Comparison of ENCODE assay signal across 8 cellular contexts in genomic region chr5:74685979-74686631, GRCh38. TPM values are rescaled to one million over a fixed set of nuclear protein-coding genes. Genes with fewer than 3 reads are reported as not detected.
A peak's percentile ranks its signal among the peaks of the same experiment; 100 is the strongest.
DNase-seq lines count a peak whose midpoint lies in the region; ATAC-seq, FAIRE-seq and TF ChIP-seq lines count a peak whose summit lies in the region.

No MANE protein-coding gene starts in this region.

- H3K9me3 Mint-ChIP-seq in naive thymus-derived CD4-positive, alpha-beta T cell, result no peaks in the 10 kb centered on the region

- H2AFZ ChIP-seq in PC-3 (ENCODE audit: low read length) (peak overlapping the region; percentile 86; the same call in 1 of the 2 replicates), endothelial cell of umbilical vein (ENCODE audit: low read depth, low read length) (no peak overlapping the region)

- H3K4me1 ChIP-seq in HEK293 (ENCODE audit: control insufficient read depth, insufficient read depth, low read length) (no peaks in the 10 kb centered on the region), PC-3 (ENCODE audit: insufficient read depth, low read length) (peaks cover 18% of the 10 kb centered on the region; the same call in 1 of the 2 replicates), endothelial cell of umbilical vein (ENCODE audit: control insufficient read depth, extremely low read depth, insufficient read depth, low read length) (peaks cover 18% of the 10 kb centered on the region)
- peaks cover 7 to 13% of the 10 kb centered on the region in 2 donors for H3K4me1 ChIP-seq in naive thymus-derived CD4-positive, alpha-beta T cell (ENCODE audit: control insufficient read depth in 2 of 2, insufficient read depth in 2 of 2, low read length in 2 of 2)

- BruUV-seq in PC-3 (replicated peaks; lab: Mats Ljungman, UMichigan) (TSS peak; percentile 47), endothelial cell of umbilical vein (replicated peaks; lab: Mats Ljungman, UMichigan) (TSS peak; percentile 33)

- H3K27ac Mint-ChIP-seq in naive thymus-derived CD4-positive, alpha-beta T cell, result peak overlapping the region; percentile 66 to 92 (median 84)

- FAIRE-seq in GM12891 (lab: Jason Lieb, UNC) (peak; percentile 62), endothelial cell of umbilical vein (lab: Jason Lieb, UNC) (no peak)

- H3K9ac ChIP-seq in PC-3 (ENCODE audit: low read length) (peak overlapping the region; percentile 90), endothelial cell of umbilical vein (replicated peaks; ENCODE audit: extremely low read depth, insufficient read depth, low read length) (peak overlapping the region; percentile 69)

- H3K9me3 ChIP-seq in HEK293 (ENCODE audit: control insufficient read depth, insufficient read depth, low read depth, low read length) (no peaks in the 10 kb centered on the region), PC-3 (ENCODE audit: low read length) (no peaks in the 10 kb centered on the region), endothelial cell of umbilical vein (replicated peaks; ENCODE audit: control insufficient read depth, insufficient read depth, low read length) (no peaks in the 10 kb centered on the region)
- no peaks in the 10 kb centered on the region for H3K9me3 ChIP-seq in naive thymus-derived CD4-positive, alpha-beta T cell (ENCODE audit: control insufficient read depth in 2 of 3, low read length in 3 of 3)

- ATAC-seq in PC-3, result peak; percentile 9
- ATAC-seq in naive thymus-derived CD4-positive, alpha-beta T cell, result peak; percentile 51

- H3K27me3 ChIP-seq in PC-3 (ENCODE audit: low read length) (no peaks in the 10 kb centered on the region), endothelial cell of umbilical vein (ENCODE audit: control insufficient read depth in 2 of 2, insufficient read depth in 2 of 2, low read length in 2 of 2) (no peaks in the 10 kb centered on the region)
- H3K27me3 ChIP-seq in naive thymus-derived CD4-positive, alpha-beta T cell (ENCODE audit: control insufficient read depth in 2 of 2, insufficient read depth in 2 of 2, low read length in 2 of 2), result no peaks in the 10 kb centered on the region

- peaks cover 17 to 26% of the 10 kb centered on the region in 2 experiments for H3K36me3 ChIP-seq in HEK293 (ENCODE audit: control insufficient read depth in 2 of 2, insufficient read depth in 1 of 2, low read length in 2 of 2)
- H3K36me3 ChIP-seq in PC-3 (ENCODE audit: low read depth, low read length), result no peaks in the 10 kb centered on the region
- peaks cover 2 to 3% of the 10 kb centered on the region in 2 experiments for H3K36me3 ChIP-seq in endothelial cell of umbilical vein (ENCODE audit: control insufficient read depth in 2 of 2, extremely low read depth in 1 of 2, insufficient read depth in 2 of 2, low read length in 2 of 2)
- peaks cover 0 to 19% (median 0%) of the 10 kb centered on the region in 3 experiments for H3K36me3 ChIP-seq in naive thymus-derived CD4-positive, alpha-beta T cell (ENCODE audit: control insufficient read depth in 2 of 3, insufficient read depth in 3 of 3, low read length in 3 of 3)

- peak overlapping the region; percentile 98 for H3K4me2 ChIP-seq in PC-3 (ENCODE audit: low read length)
- peak overlapping the region; percentile 63 for H3K4me2 ChIP-seq in endothelial cell of umbilical vein (ENCODE audit: insufficient read depth, low read length)

- POLR2A ChIA-PET in HEK293 (lab: Yijun Ruan, JAX) (interaction anchor here (1.0 kb wide), 1 partner anchor 46 kb away, joined by 5 read pairs; the partner anchor contains the start of gene ENC1), PC-3 (lab: Charles Lee; ENCODE audit: unreplicated experiment) (no interaction called here), endothelial cell of umbilical vein (lab: Charles Lee) (interaction anchor here (1.1 kb wide), 1 partner anchor 46 kb away, joined by 3 read pairs; the partner anchor contains the start of gene ENC1)
- POLR2A ChIA-PET in naive thymus-derived CD4-positive, alpha-beta T cell (lab: Charles Lee), result interaction anchor here (0.6 to 1.4 kb wide), 2 partner anchors 108 to 651 kb away, joined by 3 read pairs; partner anchors contain the start of gene HMGCR

- CTCF ChIA-PET in HEK293 (lab: Yijun Ruan, JAX), result interaction anchor here (0.5 to 1.5 kb wide), 3 partner anchors 13 to 1127 kb away, joined by 3 to 6 read pairs (median 3); no protein-coding TSS in a partner anchor
- CTCF ChIA-PET in PC-3 (lab: Charles Lee), result no interaction called here
- CTCF ChIA-PET in endothelial cell of umbilical vein (lab: Charles Lee), result interaction anchor here (0.6 to 1.6 kb wide), 4 partner anchors 9 to 778 kb away, joined by 3 to 7 read pairs (median 6); no protein-coding TSS in a partner anchor
- CTCF ChIA-PET in naive thymus-derived CD4-positive, alpha-beta T cell (lab: Charles Lee), result interaction anchor here (0.7 kb wide), 1 partner anchor 81 kb away, joined by 3 read pairs; no protein-coding TSS in a partner anchor

- DNase-seq in GM12891 (ENCODE audit: insufficient read length, low spot score), result peak; percentile 28
- peak; percentile 6 for DNase-seq in PC-3
- peak; percentile 32 for DNase-seq in endothelial cell of umbilical vein (ENCODE audit: low read depth, low spot score)
- peak in 4 of 9 donors; percentile 5 to 18 (median 6) for DNase-seq in naive thymus-derived CD4-positive, alpha-beta T cell
- no peak for DNase-seq in NCI-H1436 treated with DMSO at 0.1 percent for 48 hours (lab: John Stamatoyannopoulos, UW)
- DNase-seq in hypothalamus (lab: John Stamatoyannopoulos, UW), result no peak
- DNase-seq in activated CD4-positive, alpha-beta T cell treated with anti-CD3 and anti-CD28 coated beads for 4 hours, result no peak

- no peak for TF ChIP-seq CTCF in HEK293 (tag by site-specific recombination; IDR thresholded peaks at IDR 0.05)
- no peak for TF ChIP-seq CTCF in PC-3 (conservative IDR thresholded peaks at IDR 0.05; ENCODE audit: low read depth, low read length)
- TF ChIP-seq CTCF in endothelial cell of umbilical vein (IDR thresholded peaks at IDR 0.05; ENCODE audit: extremely low read depth in 1 of 2, insufficient read depth in 1 of 2, low read depth in 1 of 2, low read length in 2 of 2), result no peak

- H3K79me2 ChIP-seq in PC-3 (ENCODE audit: low read length), result peaks cover 21% of the 10 kb centered on the region
- peaks cover 23% of the 10 kb centered on the region for H3K79me2 ChIP-seq in endothelial cell of umbilical vein (ENCODE audit: control insufficient read depth, insufficient read depth, low read length)

- intact Hi-C loops in PC-3 (cut with micrococcal nuclease), result loop anchor here (5.0 kb wide), 1 partner anchor 231 kb away; no protein-coding TSS in a partner anchor
- intact Hi-C loops in endothelial cell of umbilical vein (cut with micrococcal nuclease), result no loop called here
- intact Hi-C loops in naive thymus-derived CD4-positive, alpha-beta T cell (cut with micrococcal nuclease), result loop anchor here (1.0 to 10.0 kb wide), 13 partner anchors 45 to 1121 kb away; partner anchors contain the start of genes ANKRD31 (in 2 of the 2), CERT1 (in 2 of the 2), ENC1 (in 2 of the 2) and GCNT4 (in 2 of the 2)

- H3F3A ChIP-seq in PC-3 (ENCODE audit: low read length, unreplicated experiment), result no peaks in the 10 kb centered on the region

- H3K27me3 Mint-ChIP-seq in naive thymus-derived CD4-positive, alpha-beta T cell, result peaks cover 0 to 13% (median 0%) of the 10 kb centered on the region in 5 donors

- H3K9me1 ChIP-seq in endothelial cell of umbilical vein (replicated peaks; ENCODE audit: control insufficient read depth, extremely low read depth, insufficient read depth, low read length), result no peaks in the 10 kb centered on the region

- dilution Hi-C loops in endothelial cell of umbilical vein (cut with MboI; ENCODE audit: extremely low pct_ligation_motif_present, low sequenced_read_pairs), result no loop called here

- no peaks in the 10 kb centered on the region for H3K9me2 ChIP-seq in PC-3 (replicated peaks; ENCODE audit: low read length)

- peak overlapping the region; percentile 76 to 92 (median 86) for H3K4me3 Mint-ChIP-seq in naive thymus-derived CD4-positive, alpha-beta T cell

- H3K36me3 Mint-ChIP-seq in naive thymus-derived CD4-positive, alpha-beta T cell, result peaks cover 4 to 16% (median 7%) of the 10 kb centered on the region in 5 donors

- H3K4me3 ChIP-seq in HEK293 (ENCODE audit: low read depth, low read length), result peak overlapping the region; percentile 82
- peak overlapping the region; percentile 93 for H3K4me3 ChIP-seq in PC-3 (ENCODE audit: low read length)
- H3K4me3 ChIP-seq in endothelial cell of umbilical vein (replicated peaks in 1 of 3; ENCODE audit: insufficient read depth in 1 of 3, low read depth in 1 of 3, low read length in 3 of 3), result peak overlapping the region; percentile 26 to 89 (median 64)
- H3K4me3 ChIP-seq in naive thymus-derived CD4-positive, alpha-beta T cell (ENCODE audit: low read length), result peak overlapping the region; percentile 86

- TF ChIP-seq POLR2A in GM12891 (IDR thresholded peaks at IDR 0.05; ENCODE audit: low read depth, low read length), result no peak
- no peak for TF ChIP-seq POLR2A in endothelial cell of umbilical vein (IDR thresholded peaks at IDR 0.05; ENCODE audit: low read depth, low read length)

- peaks cover 16 to 34% (median 32%) of the 10 kb centered on the region in 7 donors for H3K4me1 Mint-ChIP-seq in naive thymus-derived CD4-positive, alpha-beta T cell

- H4K20me1 ChIP-seq in PC-3 (ENCODE audit: low read length) (no peaks in the 10 kb centered on the region), endothelial cell of umbilical vein (replicated peaks; ENCODE audit: control insufficient read depth, extremely low read depth, insufficient read depth, low read length) (no peaks in the 10 kb centered on the region)

- no peak overlapping the region; the same call in 1 of the 2 replicates for H3K27ac ChIP-seq in HEK293 (ENCODE audit: extremely low read depth, low read depth, low read length)
- no peak overlapping the region for H3K27ac ChIP-seq in PC-3 (ENCODE audit: low read length)
- H3K27ac ChIP-seq in endothelial cell of umbilical vein (ENCODE audit: insufficient read depth, low read depth, low read length), result no peak overlapping the region
- peak overlapping the region; percentile 78 for H3K27ac ChIP-seq in naive thymus-derived CD4-positive, alpha-beta T cell (ENCODE audit: low read depth, low read length)

RNA-seq across cellular contexts. Expression of gene HEXB, which starts 1.1 kb away (rescaled TPM):
- 38.1 TPM for polyA plus RNA-seq in GM12891 (2012; ENCODE audit: low read depth, missing spikeins)
- total RNA-seq in PC-3 (2014; rRNA removed) (91.5 and 131 TPM in 2 replicates), endothelial cell of umbilical vein (176 and 182 TPM in 2 replicates)
- polyA plus RNA-seq in endothelial cell of umbilical vein, result 126 and 128 TPM in 2 replicates
- polyA plus RNA-seq in endothelial cell of umbilical vein (2011; cell fraction: cytosol; rRNA removed), result 119 and 132 TPM in 2 replicates
- polyA plus RNA-seq in endothelial cell of umbilical vein (2011; cell fraction: nucleus; rRNA removed), result 64.9 and 99.7 TPM in 2 replicates
- 155 and 240 TPM in 2 replicates for polyA plus RNA-seq in endothelial cell of umbilical vein (2012)
- 102 and 124 TPM in 2 replicates for polyA minus RNA-seq in endothelial cell of umbilical vein
- polyA minus RNA-seq in endothelial cell of umbilical vein (2011; cell fraction: cytosol; rRNA and poly(A)+ RNA removed), result 57.9 TPM
- polyA minus RNA-seq in endothelial cell of umbilical vein (2011; cell fraction: nucleus; rRNA and poly(A)+ RNA removed), result 35.3 and 39.2 TPM in 2 replicates
- total RNA-seq in naive thymus-derived CD4-positive, alpha-beta T cell, result 10 to 100 TPM; 37.7 to 88.9 (median 64.2) TPM
- polyA plus RNA-seq in naive thymus-derived CD4-positive, alpha-beta T cell, result 10 to 100 TPM; 94.2 to 95.8 TPM

RNA-seq across cellular contexts. Expression of gene ENC1, which starts 45.6 kb away (rescaled TPM):
- 9.9 TPM for polyA plus RNA-seq in GM12891 (2012; ENCODE audit: low read depth, missing spikeins)
- total RNA-seq in PC-3 (2014; rRNA removed) (24.5 TPM in 2 replicates), endothelial cell of umbilical vein (42.2 and 53.6 TPM in 2 replicates)
- 53.3 and 59.7 TPM in 2 replicates for polyA plus RNA-seq in endothelial cell of umbilical vein
- 31.4 and 32.4 TPM in 2 replicates for polyA plus RNA-seq in endothelial cell of umbilical vein (2011; cell fraction: cytosol; rRNA removed)
- 169 and 182 TPM in 2 replicates for polyA plus RNA-seq in endothelial cell of umbilical vein (2011; cell fraction: nucleus; rRNA removed)
- 33.7 and 52.2 TPM in 2 replicates for polyA plus RNA-seq in endothelial cell of umbilical vein (2012)
- polyA minus RNA-seq in endothelial cell of umbilical vein, result 116 and 122 TPM in 2 replicates
- polyA minus RNA-seq in endothelial cell of umbilical vein (2011; cell fraction: cytosol; rRNA and poly(A)+ RNA removed), result not detected
- polyA minus RNA-seq in endothelial cell of umbilical vein (2011; cell fraction: nucleus; rRNA and poly(A)+ RNA removed), result 133 and 151 TPM in 2 replicates
- 10 to 100 TPM in 2 of 5 experiments, 1 to 10 TPM in 3; 1.3 to 18.1 (median 1.6) TPM for total RNA-seq in naive thymus-derived CD4-positive, alpha-beta T cell
- 1 to 10 TPM in 1 of 2 donors, under 1 TPM in 1; 0.77 to 3.3 TPM for polyA plus RNA-seq in naive thymus-derived CD4-positive, alpha-beta T cell

Comparison
In these comparisons a context has a peak if more than half of its experiments do, and no peak if none do; other contexts are left out.
1. DNase-seq: peak in GM12891 (single experiment), PC-3 (single experiment) and endothelial cell of umbilical vein (single experiment); none in NCI-H1436 treated with DMSO at 0.1 percent for 48 hours (single experiment), hypothalamus (0 of 51) and activated CD4-positive, alpha-beta T cell treated with anti-CD3 and anti-CD28 coated beads for 4 hours (0 of 2).
2. Peak in every context shown above with its lines, with median percentiles within 50 percentile points of each other: H3K4me3 ChIP-seq.